In genomic region chrX:1686642-1687041, GRCh38 we compare ENCODE assay signal across 24 cellular contexts.
DNase-seq lines count a peak whose midpoint lies in the region; ATAC-seq, FAIRE-seq and TF ChIP-seq lines count a peak whose summit lies in the region.
"Had no signal": no experiment of that assay in that cellular context is flagged by ENCODE, and none has a peak within 500 bp of the region (broad histone marks: within the 10 kb centered on the region; RNA-seq: fewer than 3 reads in every experiment).

No MANE protein-coding gene starts in this region.

- FAIRE-seq in GM19239 (lab: Jason Lieb, UNC): no peak
- FAIRE-seq: endometrium had no signal

- no peak overlapping the region for H3K4me3 ChIP-seq in fibroblast of pulmonary artery (replicated peaks; ENCODE audit: low read depth, low read length)
- H3K4me3 ChIP-seq: lower lobe of right lung, neural progenitor cell, sigmoid colon, tibial nerve had no signal

- intact Hi-C loops in left cardiac atrium (cut with DNase I): no loop called here

- TF ChIP-seq CTCF in fibroblast of pulmonary artery (IDR thresholded peaks at IDR 0.05; ENCODE audit: low read length, missing control alignments): no peak

- DNase-seq in A172 (ENCODE audit: low spot score) (peak; percentile 96), HS-5 (ENCODE audit: low read depth) (peak; percentile 2), SW480 (ENCODE audit: low spot score) (peak; percentile 70), fibroblast of pulmonary artery (ENCODE audit: low read depth) (peak; percentile 4), SKM-1 treated with dmso at 0.1 percent for 144 hours (lab: John Stamatoyannopoulos, UW; ENCODE audit: unreplicated experiment) (no peak), left cardiac atrium (no peak), NCI-H1694 (lab: John Stamatoyannopoulos, UW) (no peak), GM19239 (ENCODE audit: insufficient read length, low spot score) (no peak)
- DNase-seq: activated CD4-positive, alpha-beta memory T cell treated with anti-CD3 and anti-CD28 coated beads, Interleukin-2, amount 10 ng/mL, durations not matched to agents 7 days and 5 days; activated effector memory CD4-positive, alpha-beta T cell treated with Interleukin-2 at 50 U/mL for 16 hours; CD8-positive, alpha-beta memory T cell; IMR-90; lower lobe of right lung; NCI-H1105; NCI-H2029; NCI-H345; NCI-H82; sigmoid colon; stimulated activated naive CD8-positive, alpha-beta T cell treated with anti-CD3 and anti-CD28 coated beads, Interleukin-15, amount 100 ng/mL, for 72 hours; T-cell had no signal

- ATAC-seq in left cardiac atrium: no peak
- ATAC-seq: HCT116; lower lobe of right lung; stimulated activated naive CD8-positive, alpha-beta T cell treated with anti-CD3 and anti-CD28 coated beads, Interleukin-15, amount 100 ng/mL, for 72 hours; T-cell had no signal

Comparison
In these comparisons a context has a peak if more than half of its experiments do, and no peak if none do; other contexts are left out.
1. DNase-seq: peak in A172 (single experiment), HS-5 (single experiment), SW480 (single experiment) and fibroblast of pulmonary artery (single experiment); none in SKM-1 treated with dmso at 0.1 percent for 144 hours (single experiment), left cardiac atrium (single experiment), NCI-H1694 (single experiment) and GM19239 (single experiment).